In the genomic region with DNA sequence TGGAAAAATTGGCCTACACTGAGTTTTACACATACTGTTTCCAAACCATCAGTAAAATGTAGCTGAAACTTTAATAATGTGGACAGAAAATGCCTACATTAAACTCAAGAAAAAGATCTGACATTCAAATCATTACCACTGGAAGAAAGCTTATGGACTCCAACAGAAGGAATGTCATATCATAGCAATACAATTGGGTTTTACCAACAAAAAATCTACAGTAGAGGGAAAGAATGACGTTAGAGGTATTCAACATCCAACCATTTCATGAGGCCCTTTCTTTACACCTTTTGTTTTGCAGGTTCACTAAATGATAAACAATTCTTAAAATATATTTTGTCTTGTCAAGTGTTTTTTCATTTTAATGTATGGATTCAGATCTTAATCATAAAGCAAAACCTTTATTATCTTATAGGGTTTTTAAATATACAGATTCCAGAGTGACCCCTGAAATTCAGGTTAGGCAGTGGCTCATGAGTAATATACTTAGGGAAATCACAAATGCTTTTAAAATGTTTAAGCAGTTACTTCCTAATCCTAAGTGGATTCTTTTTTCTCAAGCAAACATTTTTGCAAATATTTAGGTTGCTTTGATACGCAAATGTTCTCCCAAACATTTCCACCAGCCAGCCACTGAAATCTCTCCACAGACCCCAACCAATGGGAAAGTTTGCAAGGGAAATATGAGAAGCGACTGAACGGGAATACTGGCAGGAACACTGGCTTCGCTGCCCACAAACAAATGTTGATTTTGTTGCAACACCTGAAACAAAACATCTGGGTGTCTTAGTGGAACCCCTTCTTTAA, we compare ENCODE assay signal across 11 cellular contexts.
A peak's percentile ranks its signal among the peaks of the same experiment; 100 is the strongest.
DNase-seq lines count a peak whose midpoint lies in the region; ATAC-seq and TF ChIP-seq lines count a peak whose summit lies in the region.
"Had no signal": no experiment of that assay in that cellular context is flagged by ENCODE, and none has a peak within 500 bp of the region (broad histone marks: within the 10 kb centered on the region; RNA-seq: fewer than 3 reads in every experiment).

No MANE protein-coding gene starts in this region.

- no peaks in the 10 kb centered on the region for H3K9me3 Mint-ChIP-seq in activated CD8-positive, alpha-beta T cell treated with anti-CD3 and anti-CD28 coated beads for 36 hours

- H3K4me3 Mint-ChIP-seq in activated CD8-positive, alpha-beta T cell treated with anti-CD3 and anti-CD28 coated beads for 36 hours, result no peak overlapping the region

- peaks cover 3% of the 10 kb centered on the region for H3K4me1 Mint-ChIP-seq in activated CD8-positive, alpha-beta T cell treated with anti-CD3 and anti-CD28 coated beads for 36 hours (ENCODE audit: low read depth)

- POLR2A ChIA-PET in activated CD8-positive, alpha-beta T cell treated with anti-CD3 and anti-CD28 coated beads for 36 hours (lab: Charles Lee), result no interaction called here

- WGBS in thyroid gland, 2 donors, result 82 to 83% methylated on average over 5 of the region's 5 CpGs

- TF ChIP-seq CTCF in astrocyte of the cerebellum (IDR thresholded peaks at IDR 0.05; ENCODE audit: low read depth, low read length, missing control alignments), result no peak
- no peak for TF ChIP-seq CTCF in left lung (IDR thresholded peaks at IDR 0.05)
- no peak for TF ChIP-seq CTCF in thyroid gland (IDR thresholded peaks at IDR 0.05)
- TF ChIP-seq CTCF in activated CD8-positive, alpha-beta T cell treated with anti-CD3 and anti-CD28 coated beads for 36 hours (IDR thresholded peaks at IDR 0.05), result no peak

- peaks cover 5 to 25% of the 10 kb centered on the region in 2 donors for H3K4me1 ChIP-seq in left lung
- H3K4me1 ChIP-seq in thyroid gland, result no peaks in the 10 kb centered on the region

- peak; percentile 39 for DNase-seq in NAMALWA (ENCODE audit: low spot score)
- no peak for DNase-seq in astrocyte of the cerebellum (ENCODE audit: low read depth)
- DNase-seq in left lung, result no peak
- DNase-seq in thyroid gland, result no peak
- no peak for DNase-seq in activated CD4-positive, alpha-beta T cell treated with anti-CD3 and anti-CD28 coated beads for 1 hour
- no peak for DNase-seq in activated CD8-positive, alpha-beta T cell treated with anti-CD3 and anti-CD28 coated beads for 36 hours
- no peak for DNase-seq in activated effector memory CD4-positive, alpha-beta T cell treated with anti-CD3 and anti-CD28 coated beads, Interleukin-2, amount 50 U/mL, for 16 hours
- DNase-seq: cortex of kidney; stimulated activated CD4-positive, alpha-beta T cell treated with anti-CD3 and anti-CD28 coated beads, Interleukin-12 subunit alpha, Interleukin-12 subunit beta, amount 100 ng/mL, for 4 hours; stimulated activated naive CD8-positive, alpha-beta T cell treated with anti-CD3 and anti-CD28 coated beads, Interleukin-15, Interleukin-2, amounts not matched to agents 100 U/mL and 50 U/mL, for 24 hours; T-helper 2 cell had no signal

- in situ Hi-C loops in astrocyte of the cerebellum (cut with HindIII; ENCODE audit: low sequenced_read_pairs), result no loop called here

- H3K4me3 ChIP-seq in astrocyte of the cerebellum (ENCODE audit: low read depth, low read length) (peak overlapping the region; percentile 3), left lung (no peak overlapping the region), thyroid gland (replicated peaks in 1 of 3) (no peak overlapping the region)

- H3K27ac ChIP-seq in left lung (peak overlapping the region; percentile 68 to 70), thyroid gland (peak overlapping the region; percentile 8 to 76 (median 69))

- CTCF ChIA-PET in activated CD8-positive, alpha-beta T cell treated with anti-CD3 and anti-CD28 coated beads for 36 hours (lab: Charles Lee), result no interaction called here

- peak; percentile 20 for ATAC-seq in left lung
- ATAC-seq in activated CD8-positive, alpha-beta T cell treated with anti-CD3 and anti-CD28 coated beads for 36 hours, result no peak
- ATAC-seq: stimulated activated naive CD8-positive, alpha-beta T cell treated with anti-CD3 and anti-CD28 coated beads, Interleukin-15, Interleukin-2, amounts not matched to agents 100 U/mL and 50 U/mL, for 24 hours had no signal

- H3K9me3 ChIP-seq in left lung (no peaks in the 10 kb centered on the region), thyroid gland (no peaks in the 10 kb centered on the region)

- no peaks in the 10 kb centered on the region for H3K36me3 Mint-ChIP-seq in activated CD8-positive, alpha-beta T cell treated with anti-CD3 and anti-CD28 coated beads for 36 hours (ENCODE audit: low read depth)

- H3K36me3 ChIP-seq in left lung (no peaks in the 10 kb centered on the region), thyroid gland (no peaks in the 10 kb centered on the region)

- intact Hi-C loops in left lung (cut with DNase I) (no loop called here), thyroid gland (cut with DNase I) (loop anchor here (10.0 kb wide), 1 partner anchor 365 kb away; no protein-coding TSS in a partner anchor)
- intact Hi-C loops in activated CD8-positive, alpha-beta T cell treated with anti-CD3 and anti-CD28 coated beads for 36 hours (cut with micrococcal nuclease), result loop anchor here (5.0 to 10.0 kb wide), 2 partner anchors 168 to 1155 kb away; a partner anchor contains a TSS

- H3K27me3 ChIP-seq in left lung (no peaks in the 10 kb centered on the region), thyroid gland (no peaks in the 10 kb centered on the region)

- TF ChIP-seq POLR2A in thyroid gland (IDR thresholded peaks at IDR 0.05), result no peak

- peaks cover 8% of the 10 kb centered on the region for H3K27me3 Mint-ChIP-seq in activated CD8-positive, alpha-beta T cell treated with anti-CD3 and anti-CD28 coated beads for 36 hours

- H3K27ac Mint-ChIP-seq in activated CD8-positive, alpha-beta T cell treated with anti-CD3 and anti-CD28 coated beads for 36 hours, result no peak overlapping the region

Comparison
In these comparisons a context has a peak if more than half of its experiments do, and no peak if none do; other contexts are left out.
1. intact Hi-C loops: an anchor here in thyroid gland (10.0 kb wide) and activated CD8-positive, alpha-beta T cell treated with anti-CD3 and anti-CD28 coated beads for 36 hours (5.0 to 10.0 kb wide); none called in left lung.